In genomic region chr4:76610751-76611150, GRCh38 we compare ENCODE assay signal across 26 cellular contexts.
DNase-seq lines count a peak whose midpoint lies in the region; ATAC-seq, FAIRE-seq and TF ChIP-seq lines count a peak whose summit lies in the region.
"Had no signal": no experiment of that assay in that cellular context is flagged by ENCODE, and none has a peak within 500 bp of the region (broad histone marks: within the 10 kb centered on the region; RNA-seq: fewer than 3 reads in every experiment).

No MANE protein-coding gene starts in this region.

- H3K9me3 ChIP-seq in body of pancreas (no peaks in the 10 kb centered on the region), mesenchymal stem cell (ENCODE audit: control insufficient read depth, low read length) (no peaks in the 10 kb centered on the region), small intestine (ENCODE audit: control insufficient read depth, low read depth) (no peaks in the 10 kb centered on the region)
- H3K9me3 ChIP-seq: breast epithelium had no signal

- H3K23ac ChIP-seq in mesenchymal stem cell (ENCODE audit: low read length in 2 of 2), result no peak overlapping the region

- H3K4me1 Mint-ChIP-seq in stimulated activated naive B cell treated with anti-CD40 and anti-IgM and Interleukin-4, amounts not matched to agents 10 μg/mL and 1 μg/mL and 100 μg/mL, for 72 hours, result peaks cover 12 to 24% of the 10 kb centered on the region in 2 donors
- H3K4me1 Mint-ChIP-seq: CD4-positive, CD25-positive, alpha-beta regulatory T cell had no signal

- H3K4me2 ChIP-seq in mesenchymal stem cell (ENCODE audit: low read length, poor library complexity, severe bottlenecking), result no peak overlapping the region

- DNase-seq in body of pancreas, result no peak
- DNase-seq in mesenchymal stem cell, result no peak
- DNase-seq in small intestine, result peak; percentile 21
- DNase-seq in SHP77 treated with DMSO at 0.1 percent for 48 hours (lab: John Stamatoyannopoulos, UW), result no peak
- no peak for DNase-seq in stimulated activated naive B cell treated with anti-CD40 and anti-IgM and Interleukin-4, amounts not matched to agents 10 μg/mL and 1 μg/mL and 100 μg/mL, for 72 hours
- no peak for DNase-seq in stimulated activated CD4-positive, alpha-beta T cell treated with anti-CD3 and anti-CD28 coated beads, Interleukin-4, amount 100 ng/mL, for 1 hour
- DNase-seq: activated CD4-positive, alpha-beta T cell treated with anti-CD3 and anti-CD28 coated beads for 1 hour; activated CD8-positive, alpha-beta memory T cell treated with anti-CD3 and anti-CD28 coated beads for 24 hours; CD4-positive, CD25-positive, alpha-beta regulatory T cell; dermis blood vessel endothelial cell; foreskin melanocyte; Kasumi-1; NCI-H1105; NCI-H2081; NCI-H510A; right cardiac atrium; stimulated activated naive CD4-positive, alpha-beta T cell treated with Interleukin-2 at 50 U/mL for 16 hours; T1000 had no signal

- peaks cover 2% of the 10 kb centered on the region for H3K79me1 ChIP-seq in mesenchymal stem cell (replicated peaks; ENCODE audit: low read length, poor library complexity, severe bottlenecking)

- H3K9me3 Mint-ChIP-seq in stimulated activated naive B cell treated with anti-CD40 and anti-IgM and Interleukin-4, amounts not matched to agents 10 μg/mL and 1 μg/mL and 100 μg/mL, for 72 hours, result no peaks in the 10 kb centered on the region
- H3K9me3 Mint-ChIP-seq: activated T-helper 1 cell treated with anti-CD3 and anti-CD28 coated beads, Interleukin-12 subunit alpha, Interleukin-12 subunit beta, Interleukin-2, Interleukin-4 antibody, amounts not matched to agents 30 ng/mL and 10 ng/mL and 1 ng/mL, durations not matched to agents 14 hours and 24 hours and 36 hours had no signal

- TF ChIP-seq CTCF in C4-2B (conservative IDR thresholded peaks at IDR 0.05) (no peak), body of pancreas (IDR thresholded peaks at IDR 0.05) (no peak)

- no peak overlapping the region for H3K9ac ChIP-seq in mesenchymal stem cell (ENCODE audit: low read length)

- H3K27me3 Mint-ChIP-seq in stimulated activated naive B cell treated with anti-CD40 and anti-IgM and Interleukin-4, amounts not matched to agents 10 μg/mL and 1 μg/mL and 100 μg/mL, for 72 hours, result no peaks in the 10 kb centered on the region
- H3K27me3 Mint-ChIP-seq: CD4-positive, CD25-positive, alpha-beta regulatory T cell had no signal

- H3K27ac Mint-ChIP-seq in stimulated activated naive B cell treated with anti-CD40 and anti-IgM and Interleukin-4, amounts not matched to agents 10 μg/mL and 1 μg/mL and 100 μg/mL, for 72 hours, result no peak overlapping the region
- H3K27ac Mint-ChIP-seq: activated T-helper 1 cell treated with anti-CD3 and anti-CD28 coated beads, Interleukin-12 subunit alpha, Interleukin-12 subunit beta, Interleukin-2, Interleukin-4 antibody, amounts not matched to agents 30 ng/mL and 10 ng/mL and 1 ng/mL, durations not matched to agents 14 hours and 24 hours and 36 hours; CD4-positive, CD25-positive, alpha-beta regulatory T cell had no signal

- H3K4me3 Mint-ChIP-seq in stimulated activated naive B cell treated with anti-CD40 and anti-IgM and Interleukin-4, amounts not matched to agents 10 μg/mL and 1 μg/mL and 100 μg/mL, for 72 hours, result no peak overlapping the region
- H3K4me3 Mint-ChIP-seq: activated T-helper 1 cell treated with anti-CD3 and anti-CD28 coated beads, Interleukin-12 subunit alpha, Interleukin-12 subunit beta, Interleukin-2, Interleukin-4 antibody, amounts not matched to agents 30 ng/mL and 10 ng/mL and 1 ng/mL, durations not matched to agents 14 hours and 24 hours and 36 hours; CD4-positive, CD25-positive, alpha-beta regulatory T cell had no signal

- WGBS in body of pancreas, 2 donors, result 41 to 60% methylated on average over 2 of the region's 2 CpGs
- no CpG with 5 or more reads among the region's 2 CpGs for WGBS in mesenchymal stem cell
- WGBS in small intestine, 3 donors, result 52 to 76% (median 56%) methylated on average over 2 of the region's 2 CpGs

- peak overlapping the region; percentile 73 for H2AK5ac ChIP-seq in mesenchymal stem cell (ENCODE audit: low read length, severe bottlenecking)

- H3K4me3 ChIP-seq in body of pancreas (no peak overlapping the region), mesenchymal stem cell (ENCODE audit: insufficient read depth in 1 of 2, low read depth in 1 of 2, low read length in 2 of 2) (no peak overlapping the region), small intestine (ENCODE audit: low read depth in 1 of 2, low read length in 2 of 2) (no peak overlapping the region)
- H3K4me3 ChIP-seq: GM12878 had no signal

- intact Hi-C loops in body of pancreas (cut with DNase I), result no loop called here

- no peak for TF ChIP-seq POLR2A in body of pancreas (IDR thresholded peaks at IDR 0.05)

- H2AFZ ChIP-seq in mesenchymal stem cell (ENCODE audit: low read depth, low read length), result no peak overlapping the region

- H3K36me3 ChIP-seq in body of pancreas (replicated peaks in 1 of 2; ENCODE audit: insufficient read depth in 1 of 2, low read depth in 2 of 2), result no peaks in the 10 kb centered on the region
- no peaks in the 10 kb centered on the region for H3K36me3 ChIP-seq in mesenchymal stem cell (ENCODE audit: control insufficient read depth in 1 of 2, insufficient read depth in 2 of 2, low read depth in 1 of 2, low read length in 2 of 2)
- peaks cover 0 to 1% of the 10 kb centered on the region in 2 donors for H3K36me3 ChIP-seq in small intestine (ENCODE audit: control insufficient read depth in 2 of 2, insufficient read depth in 2 of 2, low read length in 2 of 2)
- H3K36me3 ChIP-seq: breast epithelium had no signal

- H3K4ac ChIP-seq in mesenchymal stem cell (ENCODE audit: low read depth in 1 of 2, low read length in 2 of 2), result peak overlapping the region in 1 of 2 experiments; percentile 26

- no peaks in the 10 kb centered on the region for H3K36me3 Mint-ChIP-seq in stimulated activated naive B cell treated with anti-CD40 and anti-IgM and Interleukin-4, amounts not matched to agents 10 μg/mL and 1 μg/mL and 100 μg/mL, for 72 hours
- H3K36me3 Mint-ChIP-seq: CD4-positive, CD25-positive, alpha-beta regulatory T cell had no signal

- no peak for FAIRE-seq in small intestine (lab: Jason Lieb, UNC)
- FAIRE-seq: GM12878, GM19239, RCC 7860 had no signal

- H3K27ac ChIP-seq in C4-2B (peak overlapping the region; percentile 74; the same call in 1 of the 2 replicates), body of pancreas (peak overlapping the region; percentile 33 to 83 (median 66)), mesenchymal stem cell (ENCODE audit: low read length, poor library complexity, severe bottlenecking) (no peak overlapping the region), small intestine (ENCODE audit: low read depth in 1 of 2, low read length in 1 of 2) (peak overlapping the region in 1 of 2 donors; percentile 76)

- no peak overlapping the region for H3K14ac ChIP-seq in mesenchymal stem cell (ENCODE audit: low read length in 2 of 2)

- H2BK5ac ChIP-seq in mesenchymal stem cell (ENCODE audit: low read depth, low read length, poor library complexity, severe bottlenecking), result peak overlapping the region; percentile 59

- no peak for ATAC-seq in body of pancreas
- ATAC-seq in stimulated activated naive B cell treated with anti-CD40 and anti-IgM and Interleukin-4, amounts not matched to agents 10 μg/mL and 1 μg/mL and 100 μg/mL, for 72 hours (replicated peaks), result no peak
- ATAC-seq in GM21447 (IDR thresholded peaks at IDR 0.05; ENCODE audit: unreplicated experiment), result no peak
- ATAC-seq: GM12878, SK-N-SH treated with all-trans-retinoic acid at 6 μM for 48 hours had no signal

- H4K8ac ChIP-seq in mesenchymal stem cell (ENCODE audit: low read length), result no peak overlapping the region

- H3K4me1 ChIP-seq in body of pancreas (peaks cover 53% of the 10 kb centered on the region), mesenchymal stem cell (ENCODE audit: control insufficient read depth, insufficient read depth, low read depth, low read length) (peaks cover 2% of the 10 kb centered on the region), small intestine (ENCODE audit: control insufficient read depth in 2 of 2, insufficient read depth in 1 of 2, low read depth in 1 of 2, low read length in 1 of 2) (peaks cover 4% of the 10 kb centered on the region in 2 donors)
- H3K4me1 ChIP-seq: breast epithelium had no signal

- H2BK120ac ChIP-seq in mesenchymal stem cell (ENCODE audit: low read depth, low read length), result peak overlapping the region; percentile 87

- H4K91ac ChIP-seq in mesenchymal stem cell (ENCODE audit: low read length), result peak overlapping the region; percentile 18

- H3K18ac ChIP-seq in mesenchymal stem cell (ENCODE audit: low read depth in 1 of 2, low read length in 2 of 2), result peak overlapping the region in 1 of 2 experiments; percentile 86

- no peak overlapping the region for H2BK12ac ChIP-seq in mesenchymal stem cell (ENCODE audit: low read length in 2 of 2)

- no peak overlapping the region for H2BK15ac ChIP-seq in mesenchymal stem cell (ENCODE audit: low read depth, poor library complexity, severe bottlenecking)

- H3K27me3 ChIP-seq in body of pancreas (no peaks in the 10 kb centered on the region), mesenchymal stem cell (ENCODE audit: control insufficient read depth in 1 of 2, insufficient read depth in 1 of 2, low read length in 2 of 2) (no peaks in the 10 kb centered on the region), small intestine (ENCODE audit: control insufficient read depth in 2 of 2, insufficient read depth in 2 of 2, low read length in 2 of 2) (no peaks in the 10 kb centered on the region)
- H3K27me3 ChIP-seq: breast epithelium had no signal
